21 cellular contexts compared by ENCODE assay signal in genomic region chr15:23616536-23616935, GRCh38. TPM values are rescaled to one million over a fixed set of nuclear protein-coding genes. Genes with fewer than 3 reads are reported as not detected.
DNase-seq lines count a peak whose midpoint lies in the region; ATAC-seq and TF ChIP-seq lines count a peak whose summit lies in the region.
"Had no signal": no experiment of that assay in that cellular context is flagged by ENCODE, and none has a peak within 500 bp of the region (broad histone marks: within the 10 kb centered on the region; RNA-seq: fewer than 3 reads in every experiment).

No MANE protein-coding gene starts in this region.

- no peak overlapping the region for H3K4me3 ChIP-seq in right atrium auricular region

- ATAC-seq in HG03571 (IDR thresholded peaks at IDR 0.05; ENCODE audit: unreplicated experiment) (no peak), sciatic nerve (no peak)
- ATAC-seq: Panc1 had no signal

- no peaks in the 10 kb centered on the region for H3K9me3 ChIP-seq in right atrium auricular region

- no peak for TF ChIP-seq CTCF in right atrium auricular region (IDR thresholded peaks at IDR 0.05)

- no peaks in the 10 kb centered on the region for H3K36me3 ChIP-seq in right atrium auricular region

- intact Hi-C loops in sciatic nerve (cut with DNase I), result no loop called here

- H3K4me1 ChIP-seq in right atrium auricular region, result no peaks in the 10 kb centered on the region
- H3K4me1 ChIP-seq: Caco-2 had no signal

- DNase-seq in COLO829 (ENCODE audit: low spot score) (peak; percentile 24), HuH-7 (ENCODE audit: low spot score) (peak; percentile 14), NCI-H774 (lab: John Stamatoyannopoulos, UW) (peak; percentile 5), iris pigment epithelial cell (ENCODE audit: low read depth) (peak; percentile 1), kidney tubule cell (ENCODE audit: low spot score) (no peak), right atrium auricular region (ENCODE audit: low spot score) (no peak), sciatic nerve (ENCODE audit: low spot score) (no peak)
- DNase-seq: CD4-positive, CD25-positive, alpha-beta regulatory T cell; DMS 273 treated with DMSO at 0.1 percent for 48 hours; KBM-7; MM.1S; NCI-H1417; NCI-H1694 treated with DMSO at 0.1 percent for 48 hours; NCI-H2081 treated with DMSO at 0.1 percent for 48 hours; NCI-H2171 treated with DMSO at 0.1 percent for 48 hours; NCI-H82 had no signal

- no peaks in the 10 kb centered on the region for H3K27me3 ChIP-seq in right atrium auricular region

- H3K27ac ChIP-seq in right atrium auricular region, result no peak overlapping the region

RNA-seq across cellular contexts. Expression of gene MAGEL2, which starts 31.1 kb away (rescaled TPM):
- total RNA-seq in right atrium auricular region (under 1 TPM; 0.15 to 0.16 TPM), sciatic nerve (0.45 TPM)
- total RNA-seq: Caco-2; CD4-positive, CD25-positive, alpha-beta regulatory T cell; NCI-H460 had no signal

RNA-seq across cellular contexts. Expression of gene MKRN3, which starts 51.1 kb away (rescaled TPM):
- total RNA-seq in right atrium auricular region (under 1 TPM in 1 of 2 donors, not detected in 1; 0.43 TPM), sciatic nerve (2.3 TPM)
- total RNA-seq: H1, NCI-H460 had no signal

Comparison
In these comparisons a context has a peak if more than half of its experiments do, and no peak if none do; other contexts are left out.
1. DNase-seq: peak in COLO829 (single experiment), HuH-7 (single experiment), NCI-H774 (single experiment) and iris pigment epithelial cell (single experiment); none in kidney tubule cell (single experiment), right atrium auricular region (single experiment) and sciatic nerve (single experiment).